Comparison of ENCODE assay signal across 18 cellular contexts in the genomic region with DNA sequence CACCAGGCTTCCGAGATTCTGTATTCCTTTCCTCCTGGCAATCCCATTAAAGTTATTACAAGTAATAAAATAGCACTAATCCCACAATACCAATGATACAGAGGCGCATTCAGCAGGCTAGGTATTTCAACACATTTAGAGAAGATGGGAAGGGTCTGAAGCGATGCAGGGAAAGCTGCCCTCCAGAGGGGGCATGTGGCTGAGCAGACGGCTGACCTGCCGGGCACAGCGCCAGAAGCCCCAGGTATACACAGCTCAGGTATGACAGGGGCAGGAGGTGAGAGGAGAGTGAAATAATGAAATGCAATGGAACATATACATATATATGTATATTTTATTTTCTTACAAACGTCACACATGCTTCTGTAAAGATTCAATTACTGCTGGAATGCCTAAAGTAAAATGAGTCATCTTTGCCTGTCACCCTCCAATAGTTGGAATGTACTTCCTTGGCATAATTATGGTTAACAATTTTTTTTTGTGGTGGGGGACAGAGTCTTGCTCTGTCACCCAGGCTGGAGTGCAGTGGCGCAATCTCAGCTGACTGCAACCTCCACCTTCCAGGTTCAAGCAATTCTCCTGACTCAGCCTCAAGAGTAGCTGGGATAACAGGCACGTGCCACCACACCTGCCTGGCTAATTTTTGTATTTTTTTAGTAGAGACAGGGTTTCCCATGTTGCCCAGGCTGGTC. TPM values are rescaled to one million over a fixed set of nuclear protein-coding genes. Genes with fewer than 3 reads are reported as not detected.
DNase-seq lines count a peak whose midpoint lies in the region; ATAC-seq and TF ChIP-seq lines count a peak whose summit lies in the region.
"Had no signal": no experiment of that assay in that cellular context is flagged by ENCODE, and none has a peak within 500 bp of the region (broad histone marks: within the 10 kb centered on the region; RNA-seq: fewer than 3 reads in every experiment).

No MANE protein-coding gene starts in this region.

- H4K20me1 ChIP-seq in fibroblast of lung (ENCODE audit: control insufficient read depth, extremely low read depth, insufficient read depth, low read length): no peaks in the 10 kb centered on the region

- no peak for ATAC-seq in GM21390 (IDR thresholded peaks at IDR 0.05; ENCODE audit: unreplicated experiment)
- ATAC-seq: left lobe of liver; natural killer cell treated with Interleukin-12 subunit alpha and Interleukin-12 subunit beta and Interleukin-15 and Interleukin-18, amount 100 ng/mL, for 72 hours; right cardiac atrium; stimulated activated memory B cell treated with anti-CD40 and anti-IgM and Interleukin-4, amounts not matched to agents 10 μg/mL and 1 μg/mL and 100 μg/mL, for 72 hours had no signal

- no peak overlapping the region for H2AFZ ChIP-seq in fibroblast of lung (ENCODE audit: low read length)

- H3K79me2 ChIP-seq in fibroblast of lung (ENCODE audit: control insufficient read depth, insufficient read depth, low read length): no peaks in the 10 kb centered on the region

- H3K4me1 ChIP-seq in fibroblast of lung (ENCODE audit: control insufficient read depth, extremely low read depth, insufficient read depth, low read length): no peaks in the 10 kb centered on the region

- H3K36me3 ChIP-seq in fibroblast of lung (ENCODE audit: control insufficient read depth, insufficient read depth, low read length): no peaks in the 10 kb centered on the region

- TF ChIP-seq CTCF in RWPE1 (conservative IDR thresholded peaks at IDR 0.05; ENCODE audit: low read depth): no peak
- TF ChIP-seq CTCF in fibroblast of lung (conservative IDR thresholded peaks at IDR 0.05 in 1 of 2, IDR thresholded peaks at IDR 0.05 in 1 of 2; ENCODE audit: low read depth in 1 of 2, low read length in 2 of 2): no peak

- POLR2A ChIA-PET in RWPE1 (lab: Yijun Ruan, JAX; ENCODE audit: low non-redundant PET): no interaction called here

- H3K27ac ChIP-seq in RWPE1: peak overlapping the region; percentile 66
- H3K27ac ChIP-seq in fibroblast of lung (ENCODE audit: insufficient read depth, low read length): no peak overlapping the region
- H3K27ac ChIP-seq: coronary artery had no signal

- H3K27me3 ChIP-seq in fibroblast of lung (ENCODE audit: control insufficient read depth, insufficient read depth, low read length): no peaks in the 10 kb centered on the region

- no peak overlapping the region for H3K4me2 ChIP-seq in fibroblast of lung (ENCODE audit: extremely low read depth, insufficient read depth, low read length)

- CTCF ChIA-PET in RWPE1 (lab: Yijun Ruan, JAX): no interaction called here

- H3K4me3 ChIP-seq in fibroblast of lung (replicated peaks in 1 of 4; ENCODE audit: control extremely low read depth in 1 of 4, insufficient read depth in 1 of 4, low read depth in 3 of 4, low read length in 4 of 4): no peak overlapping the region
- H3K4me3 ChIP-seq: coronary artery had no signal

- DNase-seq in A172 (ENCODE audit: low spot score): peak; percentile 70
- peak; percentile 80 for DNase-seq in H4 (ENCODE audit: low spot score)
- peak; percentile 70 for DNase-seq in RWPE1 (ENCODE audit: low spot score)
- DNase-seq in fibroblast of lung (ENCODE audit: low read depth in 2 of 2): peak; percentile 16 to 73
- DNase-seq in stimulated activated naive CD4-positive, alpha-beta T cell treated with Interleukin-2 at 50 U/mL for 16 hours (lab: John Stamatoyannopoulos, UW): no peak
- DNase-seq in epidermal melanocyte (ENCODE audit: insufficient read length, low spot score): no peak
- DNase-seq in NCI-H1105 (lab: John Stamatoyannopoulos, UW): no peak
- DNase-seq: AML-193; H7; NCI-H1105 treated with DMSO at 0.1 percent for 48 hours; NCI-H526 treated with DMSO at 0.1 percent for 48 hours; right cardiac atrium; stimulated activated CD4-positive, alpha-beta T cell treated with anti-CD3 and anti-CD28 coated beads, Interleukin-4, amount 100 ng/mL, for 24 hours had no signal

- no peak overlapping the region for H3K9ac ChIP-seq in fibroblast of lung (ENCODE audit: insufficient read depth, low read length)

- H3K9me3 ChIP-seq in fibroblast of lung (ENCODE audit: control insufficient read depth, insufficient read depth, low read depth, low read length): no peaks in the 10 kb centered on the region

RNA-seq across cellular contexts. Expression of a gene that starts 21.3 kb away (rescaled TPM):
- total RNA-seq in A172 (2014; rRNA removed; shearing (Covaris generic)): 23.3 and 25.5 TPM in 2 replicates
- total RNA-seq in H4 (2014; rRNA removed; shearing (Covaris generic)): 13.0 and 16.5 TPM in 2 replicates
- total RNA-seq in fibroblast of lung: 19.0 and 20.5 TPM in 2 replicates
- polyA plus RNA-seq in fibroblast of lung: 15.4 and 15.6 TPM in 2 replicates
- 10.4 and 12.7 TPM in 2 replicates for polyA plus RNA-seq in fibroblast of lung (2012)
- 0.19 and 6.1 TPM in 2 replicates for polyA minus RNA-seq in fibroblast of lung (ENCODE audit: low replicate concordance)

Comparison
In these comparisons a context has a peak if more than half of its experiments do, and no peak if none do; other contexts are left out.
1. DNase-seq: peak in A172 (single experiment), H4 (single experiment), RWPE1 (single experiment) and fibroblast of lung (2 of 2); none in stimulated activated naive CD4-positive, alpha-beta T cell treated with Interleukin-2 at 50 U/mL for 16 hours (single experiment), epidermal melanocyte (single experiment) and NCI-H1105 (single experiment).